In the genomic region with DNA sequence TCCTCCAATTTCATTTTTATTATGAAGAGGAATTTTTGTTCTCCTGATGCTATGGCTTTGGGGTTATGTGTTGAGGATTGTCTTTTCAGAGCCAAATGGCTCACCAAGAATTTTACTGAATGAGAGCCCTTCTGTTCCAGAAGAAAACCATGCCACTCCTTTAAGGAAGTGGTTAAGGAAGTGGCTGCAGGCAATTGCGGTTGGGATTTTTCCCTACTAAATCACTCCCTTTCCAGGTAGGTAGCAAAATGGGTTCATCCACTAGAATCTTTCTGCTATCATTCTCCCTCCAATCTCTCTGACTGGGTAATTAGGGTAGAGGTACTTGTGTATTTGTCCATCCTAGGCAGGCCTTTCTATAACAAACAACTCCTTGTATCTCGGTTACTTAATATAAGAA, we compare ENCODE assay signal across 31 cellular contexts.
DNase-seq lines count a peak whose midpoint lies in the region; ATAC-seq, FAIRE-seq and TF ChIP-seq lines count a peak whose summit lies in the region.
"Had no signal": no experiment of that assay in that cellular context is flagged by ENCODE, and none has a peak within 500 bp of the region (broad histone marks: within the 10 kb centered on the region; RNA-seq: fewer than 3 reads in every experiment).

No MANE protein-coding gene starts in this region.

- no peak overlapping the region for H3K4ac ChIP-seq in mesenchymal stem cell (ENCODE audit: low read depth in 1 of 2, low read length in 2 of 2)

- no peak overlapping the region for H2BK120ac ChIP-seq in mesenchymal stem cell (ENCODE audit: low read depth, low read length)

- H3K9me3 ChIP-seq in pancreas (no peaks in the 10 kb centered on the region), mesenchymal stem cell (ENCODE audit: control insufficient read depth, low read length) (peaks cover 28% of the 10 kb centered on the region)
- H3K9me3 ChIP-seq: HAP-1, neutrophil had no signal

- H3K4me1 ChIP-seq in pancreas (no peaks in the 10 kb centered on the region), mesenchymal stem cell (ENCODE audit: control insufficient read depth, insufficient read depth, low read depth, low read length) (peaks cover 8% of the 10 kb centered on the region)
- H3K4me1 ChIP-seq: BLaER1, HAP-1, left ventricle myocardium inferior, tibial artery had no signal

- peak; percentile 28 for DNase-seq in AG10803 (ENCODE audit: low read depth)
- peak; percentile 97 for DNase-seq in HT1080 (ENCODE audit: low read depth)
- peak; percentile 44 for DNase-seq in SK-MEL-5 (ENCODE audit: low read depth, low spot score)
- no peak for DNase-seq in glutamatergic neuron
- no peak for DNase-seq in pancreas
- no peak for DNase-seq in mesenchymal stem cell
- no peak for DNase-seq in iPS-NIHi7 (ENCODE audit: extremely low spot score)
- DNase-seq: activated CD8-positive, alpha-beta memory T cell treated with anti-CD3 and anti-CD28 coated beads, Interleukin-2, amount 50 U/mL, for 48 hours; activated CD8-positive, alpha-beta T cell treated with anti-CD3 and anti-CD28 coated beads for 36 hours; activated naive CD4-positive, alpha-beta T cell treated with anti-CD3 and anti-CD28 coated beads, Interleukin-2, amount 50 U/mL, for 16 hours; amniotic stem cell; brain microvascular endothelial cell; DMS153; dorsolateral prefrontal cortex; Kasumi-1; left ventricle myocardium inferior; naive B cell; NCI-H146; NCI-H2107; NCI-H446 treated with DMSO at 0.1 percent for 48 hours; stimulated activated CD4-positive, alpha-beta T cell treated with anti-CD3 and anti-CD28 coated beads, Interleukin-2, amount 100 ng/mL, for 48 hours; tibial artery had no signal

- H3K27me3 ChIP-seq in pancreas, result no peaks in the 10 kb centered on the region
- peaks cover 0 to 5% of the 10 kb centered on the region in 2 experiments for H3K27me3 ChIP-seq in mesenchymal stem cell (ENCODE audit: control insufficient read depth in 1 of 2, insufficient read depth in 1 of 2, low read length in 2 of 2)
- H3K27me3 ChIP-seq: BLaER1, brain microvascular endothelial cell had no signal

- H2BK12ac ChIP-seq in mesenchymal stem cell (ENCODE audit: low read length in 2 of 2), result no peak overlapping the region

- H3K27ac ChIP-seq in pancreas, result no peak overlapping the region
- no peak overlapping the region for H3K27ac ChIP-seq in mesenchymal stem cell (ENCODE audit: low read length, poor library complexity, severe bottlenecking)
- H3K27ac ChIP-seq: BLaER1, dorsolateral prefrontal cortex, left ventricle myocardium inferior, neutrophil, tibial artery had no signal

- peaks cover 6% of the 10 kb centered on the region for H3K27me3 Mint-ChIP-seq in glutamatergic neuron (ENCODE audit: unreplicated experiment)

- no peak overlapping the region for H3K4me3 ChIP-seq in AG10803 (ENCODE audit: low read length)
- no peak overlapping the region for H3K4me3 ChIP-seq in pancreas
- no peak overlapping the region for H3K4me3 ChIP-seq in mesenchymal stem cell (ENCODE audit: insufficient read depth in 1 of 2, low read depth in 1 of 2, low read length in 2 of 2)
- H3K4me3 ChIP-seq: BLaER1, dorsolateral prefrontal cortex, HAP-1, left ventricle myocardium inferior, tibial artery had no signal

- H3K4me1 Mint-ChIP-seq in glutamatergic neuron (ENCODE audit: low read depth, unreplicated experiment), result peaks cover 12% of the 10 kb centered on the region
- H3K4me1 Mint-ChIP-seq: activated T-helper 17 cell treated with anti-CD3 and anti-CD28 coated beads, Interleukin-2, amount 50 U/mL, for 72 hours; naive B cell had no signal

- in situ Hi-C loops in SK-MEL-5 (cut with HindIII; ENCODE audit: low pct_unique_long_range_greater_than_20kb, low sequenced_read_pairs), result no loop called here

- H3K36me3 ChIP-seq in pancreas (no peaks in the 10 kb centered on the region), mesenchymal stem cell (ENCODE audit: control insufficient read depth in 1 of 2, insufficient read depth in 2 of 2, low read depth in 1 of 2, low read length in 2 of 2) (no peaks in the 10 kb centered on the region)
- H3K36me3 ChIP-seq: BLaER1, brain microvascular endothelial cell, HAP-1, left ventricle myocardium inferior, neutrophil, tibial artery had no signal

- H3K9me3 Mint-ChIP-seq in glutamatergic neuron (ENCODE audit: unreplicated experiment), result peaks cover 4% of the 10 kb centered on the region
- H3K9me3 Mint-ChIP-seq: T-helper 2 cell treated with Interferon-gamma antibody and Interleukin-4, amounts not matched to agents 5 μg/mL and 100 μg/mL, for 36 hours had no signal

- no peaks in the 10 kb centered on the region for H3K79me1 ChIP-seq in mesenchymal stem cell (replicated peaks; ENCODE audit: low read length, poor library complexity, severe bottlenecking)

- no peak overlapping the region for H3K4me2 ChIP-seq in mesenchymal stem cell (ENCODE audit: low read length, poor library complexity, severe bottlenecking)
- H3K4me2 ChIP-seq: BLaER1 had no signal

- no peak overlapping the region for H3K18ac ChIP-seq in mesenchymal stem cell (ENCODE audit: low read depth in 1 of 2, low read length in 2 of 2)

- no peak for FAIRE-seq in pancreas (lab: Jason Lieb, UNC)
- FAIRE-seq: G401.6 had no signal

- no peak overlapping the region for H3K14ac ChIP-seq in mesenchymal stem cell (ENCODE audit: low read length in 2 of 2)

- H2AFZ ChIP-seq in mesenchymal stem cell (ENCODE audit: low read depth, low read length), result no peak overlapping the region

- 80 to 87% methylated on average over 2 of the region's 2 CpGs for WGBS in pancreas, 2 donors
- 88% methylated on average over 1 of the region's 2 CpGs for WGBS in mesenchymal stem cell

- H3K23ac ChIP-seq in mesenchymal stem cell (ENCODE audit: low read length in 2 of 2), result no peak overlapping the region

- no peak overlapping the region for H4K8ac ChIP-seq in mesenchymal stem cell (ENCODE audit: low read length)

- no peak overlapping the region for H2AK5ac ChIP-seq in mesenchymal stem cell (ENCODE audit: low read length, severe bottlenecking)

- no peak overlapping the region for H3K4me3 Mint-ChIP-seq in glutamatergic neuron (ENCODE audit: unreplicated experiment)
- H3K4me3 Mint-ChIP-seq: activated CD8-positive, alpha-beta T cell treated with anti-CD3 and anti-CD28 coated beads for 36 hours; activated T-helper 17 cell treated with anti-CD3 and anti-CD28 coated beads, Interleukin-2, amount 50 U/mL, for 72 hours; mesothelial cell of epicardium; naive B cell; T-helper 2 cell treated with Interferon-gamma antibody and Interleukin-4, amounts not matched to agents 5 μg/mL and 100 μg/mL, for 36 hours had no signal

- no peak for ATAC-seq in HG03039 (IDR thresholded peaks at IDR 0.05; ENCODE audit: unreplicated experiment)
- ATAC-seq in pancreas, result no peak
- ATAC-seq: activated CD8-positive, alpha-beta T cell treated with anti-CD3 and anti-CD28 coated beads for 36 hours; sciatic nerve had no signal

- H2BK5ac ChIP-seq in mesenchymal stem cell (ENCODE audit: low read depth, low read length, poor library complexity, severe bottlenecking), result no peak overlapping the region

- peaks cover 8% of the 10 kb centered on the region for H3K36me3 Mint-ChIP-seq in glutamatergic neuron (ENCODE audit: unreplicated experiment)
- H3K36me3 Mint-ChIP-seq: mesothelial cell of epicardium had no signal

- H2BK15ac ChIP-seq in mesenchymal stem cell (ENCODE audit: low read depth, poor library complexity, severe bottlenecking), result no peak overlapping the region

- no peak overlapping the region for H4K91ac ChIP-seq in mesenchymal stem cell (ENCODE audit: low read length)

- H3K27ac Mint-ChIP-seq in glutamatergic neuron (ENCODE audit: unreplicated experiment), result peak overlapping the region; percentile 14
- H3K27ac Mint-ChIP-seq: activated CD8-positive, alpha-beta T cell treated with anti-CD3 and anti-CD28 coated beads for 36 hours; activated T-helper 17 cell treated with anti-CD3 and anti-CD28 coated beads, Interleukin-2, amount 50 U/mL, for 72 hours; mesothelial cell of epicardium; naive B cell; T-helper 2 cell treated with Interferon-gamma antibody and Interleukin-4, amounts not matched to agents 5 μg/mL and 100 μg/mL, for 36 hours had no signal

- H3K9ac ChIP-seq in mesenchymal stem cell (ENCODE audit: low read length), result no peak overlapping the region
- H3K9ac ChIP-seq: BLaER1 had no signal

- intact Hi-C loops in pancreas (cut with DNase I), result no loop called here

- TF ChIP-seq CTCF in AG10803 (conservative IDR thresholded peaks at IDR 0.05; ENCODE audit: low read length) (no peak), glutamatergic neuron (IDR thresholded peaks at IDR 0.05; ENCODE audit: partially characterized antibody, unreplicated experiment) (no peak), pancreas (IDR thresholded peaks at IDR 0.05) (no peak)

Comparison
In these comparisons a context has a peak if more than half of its experiments do, and no peak if none do; other contexts are left out.
1. DNase-seq: peak in AG10803 (single experiment), HT1080 (single experiment) and SK-MEL-5 (single experiment); none in glutamatergic neuron (single experiment), pancreas (0 of 6), mesenchymal stem cell (single experiment) and iPS-NIHi7 (single experiment).